ENCODE assay signal across 25 cellular contexts in genomic region chr9:133707761-133708122, GRCh38. TPM values are rescaled to one million over a fixed set of nuclear protein-coding genes. Genes with fewer than 3 reads are reported as not detected.
DNase-seq lines count a peak whose midpoint lies in the region; ATAC-seq and TF ChIP-seq lines count a peak whose summit lies in the region.
"Had no signal": no experiment of that assay in that cellular context is flagged by ENCODE, and none has a peak within 500 bp of the region (broad histone marks: within the 10 kb centered on the region; RNA-seq: fewer than 3 reads in every experiment).

No MANE protein-coding gene starts in this region.

- H3K36me3 Mint-ChIP-seq in CD4-positive, alpha-beta T cell (ENCODE audit: low read depth) = no peaks in the 10 kb centered on the region
- H3K36me3 Mint-ChIP-seq: natural killer cell had no signal

- H3K27me3 Mint-ChIP-seq in CD4-positive, alpha-beta T cell = no peaks in the 10 kb centered on the region
- H3K27me3 Mint-ChIP-seq: activated T-helper 17 cell treated with anti-CD3 and anti-CD28 coated beads, Interleukin-2, amount 50 U/mL, for 72 hours had no signal

- intact Hi-C loops in CD4-positive, alpha-beta T cell (cut with DNase I, micrococcal nuclease) = loop anchor here in 1 of 2 experiments (5.0 kb wide), 1 partner anchor 95 kb away; no protein-coding TSS in a partner anchor
- intact Hi-C loops in left ventricle myocardium inferior (cut with micrococcal nuclease) (no loop called here), posterior vena cava (cut with DNase I) (no loop called here)

- H3K9me3 Mint-ChIP-seq in CD4-positive, alpha-beta T cell = no peaks in the 10 kb centered on the region
- H3K9me3 Mint-ChIP-seq: activated T-helper 17 cell treated with anti-CD3 and anti-CD28 coated beads, Interleukin-2, amount 50 U/mL, for 72 hours; endodermal cell; natural killer cell had no signal

- no peak overlapping the region for H3K4me3 ChIP-seq in left ventricle myocardium inferior
- H3K4me3 ChIP-seq: breast epithelium, esophagus squamous epithelium, gastrocnemius medialis, GM12878, SJSA1 had no signal

- TF ChIP-seq CTCF in CD4-positive, alpha-beta T cell (IDR thresholded peaks at IDR 0.05) = no peak
- TF ChIP-seq CTCF in left ventricle myocardium inferior (IDR thresholded peaks at IDR 0.05; ENCODE audit: borderline replicate concordance) = no peak
- no peak for TF ChIP-seq CTCF in GM13976 (IDR thresholded peaks at IDR 0.05; ENCODE audit: borderline replicate concordance, control extremely low read depth, extremely low read depth, insufficient read depth, missing control alignments)

- H3K27me3 ChIP-seq in CD4-positive, alpha-beta T cell (ENCODE audit: control insufficient read depth, insufficient read depth, low read length) = no peaks in the 10 kb centered on the region
- peaks cover 46% of the 10 kb centered on the region for H3K27me3 ChIP-seq in left ventricle myocardium inferior (ENCODE audit: low read depth)
- H3K27me3 ChIP-seq: SJSA1 had no signal

- no peak for DNase-seq in CD4-positive, alpha-beta T cell
- DNase-seq in NCI-H1694 treated with DMSO at 0.1 percent for 48 hours (lab: John Stamatoyannopoulos, UW) (peak; percentile 87), left ventricle myocardium inferior (no peak), posterior vena cava (ENCODE audit: low spot score) (peak; percentile 70), GM13976 (ENCODE audit: low spot score) (no peak), NCI-H526 (lab: John Stamatoyannopoulos, UW) (no peak), DMS 273 treated with DMSO at 0.1 percent for 48 hours (lab: John Stamatoyannopoulos, UW) (no peak)
- DNase-seq: activated CD4-positive, alpha-beta T cell treated with anti-CD3 and anti-CD28 coated beads for 48 hours; cortex of kidney; DMS79 treated with DMSO at 0.1 percent for 48 hours; esophagus squamous epithelium; Kasumi-1; kidney glomerular epithelial cell; natural killer cell; NCI-H2029; NCI-H345; PC-3; stimulated activated CD4-positive, alpha-beta T cell treated with anti-CD3 and anti-CD28 coated beads, Interleukin-1b, Interleukin-23, amount 100 ng/mL, for 48 hours; substantia nigra had no signal

- H3K4me1 ChIP-seq in left ventricle myocardium inferior = peaks cover 24% of the 10 kb centered on the region

- no peak for ATAC-seq in CD4-positive, alpha-beta T cell (ENCODE audit: poor library complexity)
- ATAC-seq: activated T-helper 17 cell treated with anti-CD3 and anti-CD28 coated beads, Interleukin-2, amount 50 U/mL, for 72 hours; GM12878; natural killer cell; PC-3 had no signal

- no peaks in the 10 kb centered on the region for H3K9me3 ChIP-seq in CD4-positive, alpha-beta T cell (ENCODE audit: control insufficient read depth, low read length)
- no peaks in the 10 kb centered on the region for H3K9me3 ChIP-seq in left ventricle myocardium inferior (replicated peaks)
- H3K9me3 ChIP-seq: breast epithelium, esophagus squamous epithelium, gastrocnemius medialis, SJSA1 had no signal

- POLR2A ChIA-PET in CD4-positive, alpha-beta T cell (lab: Charles Lee) = no interaction called here

- peak overlapping the region; percentile 85 for H3K27ac Mint-ChIP-seq in CD4-positive, alpha-beta T cell
- H3K27ac Mint-ChIP-seq: activated T-helper 17 cell treated with anti-CD3 and anti-CD28 coated beads, Interleukin-2, amount 50 U/mL, for 72 hours; endodermal cell; natural killer cell had no signal

- no peak overlapping the region for H3K4me3 Mint-ChIP-seq in CD4-positive, alpha-beta T cell
- H3K4me3 Mint-ChIP-seq: activated T-helper 17 cell treated with anti-CD3 and anti-CD28 coated beads, Interleukin-2, amount 50 U/mL, for 72 hours; endodermal cell; natural killer cell had no signal

- no peak overlapping the region for H3K27ac ChIP-seq in CD4-positive, alpha-beta T cell (ENCODE audit: low read depth, low read length)
- peak overlapping the region; percentile 73 for H3K27ac ChIP-seq in left ventricle myocardium inferior (replicated peaks)
- H3K27ac ChIP-seq: SJSA1 had no signal

- peaks cover 49% of the 10 kb centered on the region for H3K4me1 Mint-ChIP-seq in CD4-positive, alpha-beta T cell (ENCODE audit: low read depth)
- H3K4me1 Mint-ChIP-seq: endodermal cell had no signal

- CTCF ChIA-PET in CD4-positive, alpha-beta T cell (lab: Charles Lee) = no interaction called here

- in situ Hi-C loops in GM13976 (cut with MboI; ENCODE audit: low sequenced_read_pairs, unreplicated experiment) = no loop called here

- no peaks in the 10 kb centered on the region for H3K36me3 ChIP-seq in left ventricle myocardium inferior
- H3K36me3 ChIP-seq: breast epithelium, esophagus squamous epithelium, gastrocnemius medialis had no signal

RNA-seq across cellular contexts. Expression of gene SARDH, which starts 30.4 kb away (rescaled TPM):
- 10 to 100 TPM; 17.7 to 18.5 TPM for total RNA-seq in CD4-positive, alpha-beta T cell
- total RNA-seq in left ventricle myocardium inferior = 0.63 TPM
- 1 to 10 TPM in 1 of 2 donors, under 1 TPM in 1; 0.62 to 1.8 TPM for total RNA-seq in posterior vena cava

Comparison
In these comparisons a context has a peak if more than half of its experiments do, and no peak if none do; other contexts are left out.
1. DNase-seq: peak in NCI-H1694 treated with DMSO at 0.1 percent for 48 hours (single experiment) and posterior vena cava (single experiment); none in CD4-positive, alpha-beta T cell (0 of 10), left ventricle myocardium inferior (single experiment), GM13976 (single experiment), NCI-H526 (0 of 2) and DMS 273 treated with DMSO at 0.1 percent for 48 hours (single experiment).
2. RNA of gene SARDH, which starts 30.4 kb away (total RNA-seq): 17.7 to 18.5 TPM in CD4-positive, alpha-beta T cell; 0.62 to 1.8 TPM in posterior vena cava and 0.63 TPM in left ventricle myocardium inferior (single experiment); every median in the first group is over 4 times any median in the second.